ENCODE assay signal across 30 cellular contexts in the genomic region with DNA sequence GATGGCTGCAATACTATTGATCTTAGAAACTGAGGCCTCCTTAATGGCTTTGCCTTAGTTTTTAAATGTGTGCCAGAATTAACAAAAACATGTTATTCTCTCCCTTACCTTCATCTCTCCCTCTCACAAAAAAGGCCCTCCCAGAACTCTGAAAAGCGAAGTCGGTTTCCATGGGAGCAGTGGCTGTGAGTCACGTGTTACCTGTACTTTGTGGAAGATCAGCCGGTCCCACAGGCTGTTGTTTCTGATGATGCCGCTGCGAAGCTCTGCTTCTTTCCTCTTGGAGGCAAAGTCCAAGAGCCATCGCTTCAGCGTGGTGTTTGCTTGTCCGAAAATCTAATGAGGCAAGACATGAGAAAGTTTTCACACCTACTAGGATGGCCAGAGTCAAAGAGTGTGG.
"Had no signal": no experiment of that assay in that cellular context is flagged by ENCODE, and none has a peak within 500 bp of the region (broad histone marks: within the 10 kb centered on the region; RNA-seq: fewer than 3 reads in every experiment).

No MANE protein-coding gene starts in this region.

- H3K9me3 Mint-ChIP-seq: activated B cell treated with CpG ODN at 0.5 μM for 24 hours; activated CD8-positive, alpha-beta T cell treated with anti-CD3 and anti-CD28 coated beads for 36 hours; activated naive CD4-positive, alpha-beta T cell treated with anti-CD3 and anti-CD28 coated beads for 36 hours; activated naive CD4-positive, alpha-beta T cell treated with anti-CD3 and anti-CD28 coated beads, Interleukin-2, amount 50 U/mL, for 24 hours; activated naive CD8-positive, alpha-beta T cell treated with anti-CD3 and anti-CD28 coated beads for 36 hours; activated naive CD8-positive, alpha-beta T cell treated with anti-CD3 and anti-CD28 coated beads, Interleukin-2, amount 50 U/mL, for 24 hours; activated T-cell treated with anti-CD3 and anti-CD28 coated beads, Interleukin-2, amount 50 U/mL, for 4 hours; activated T-helper 2 cell treated with anti-CD3 and anti-CD28 coated beads, Interferon-gamma antibody, Interleukin-2, Interleukin-4, amounts not matched to agents 10 μg/mL and 5 μg/mL and 100 μg/mL, durations not matched to agents 14 hours and 24 hours and 36 hours; T-helper 2 cell treated with Interferon-gamma antibody and Interleukin-4, amounts not matched to agents 5 μg/mL and 100 μg/mL, for 36 hours had no signal

- H3K27ac Mint-ChIP-seq: activated B cell treated with CpG ODN at 0.5 μM for 24 hours; activated CD8-positive, alpha-beta T cell treated with anti-CD3 and anti-CD28 coated beads for 36 hours; activated naive CD4-positive, alpha-beta T cell treated with anti-CD3 and anti-CD28 coated beads for 36 hours; activated naive CD4-positive, alpha-beta T cell treated with anti-CD3 and anti-CD28 coated beads, Interleukin-2, amount 50 U/mL, for 24 hours; activated naive CD8-positive, alpha-beta T cell treated with anti-CD3 and anti-CD28 coated beads for 36 hours; activated naive CD8-positive, alpha-beta T cell treated with anti-CD3 and anti-CD28 coated beads, Interleukin-2, amount 50 U/mL, for 24 hours; activated T-helper 2 cell treated with anti-CD3 and anti-CD28 coated beads, Interferon-gamma antibody, Interleukin-2, Interleukin-4, amounts not matched to agents 10 μg/mL and 5 μg/mL and 100 μg/mL, durations not matched to agents 14 hours and 24 hours and 36 hours; T-helper 17 cell; T-helper 2 cell treated with Interferon-gamma antibody and Interleukin-4, amounts not matched to agents 5 μg/mL and 100 μg/mL, for 36 hours had no signal

- H3K4me1 ChIP-seq: adrenal gland, body of pancreas, colonic mucosa, esophagus squamous epithelium had no signal

- H3K27me3 ChIP-seq: adrenal gland, body of pancreas, colonic mucosa, esophagus squamous epithelium had no signal

- ATAC-seq: activated CD4-positive, CD25-positive, alpha-beta regulatory T cell treated with anti-CD3 and anti-CD28 coated beads, Interleukin-2, amount 50 U/mL, for 24 hours; activated CD8-positive, alpha-beta T cell treated with anti-CD3 and anti-CD28 coated beads for 36 hours; activated naive CD8-positive, alpha-beta T cell treated with anti-CD3 and anti-CD28 coated beads, Interleukin-2, amount 50 U/mL, for 24 hours; activated T-cell treated with anti-CD3 and anti-CD28 coated beads, Interleukin-2, amount 50 U/mL, for 4 hours; body of pancreas; T-helper 17 cell had no signal

- DNase-seq: activated B cell treated with CpG ODN at 0.5 μM for 24 hours; activated CD4-positive, alpha-beta T cell treated with anti-CD3 and anti-CD28 coated beads for 48 hours; activated CD4-positive, alpha-beta T cell treated with anti-CD3 and anti-CD28 coated beads, Interleukin-2, amount 50 U/mL, for 1 hour; activated CD4-positive, alpha-beta T cell treated with anti-CD3 and anti-CD28 coated beads, Interleukin-2, amount 50 U/mL, for 48 hours; activated CD8-positive, alpha-beta memory T cell treated with anti-CD3 and anti-CD28 coated beads for 24 hours; activated CD8-positive, alpha-beta T cell treated with anti-CD3 and anti-CD28 coated beads for 36 hours; activated effector memory CD4-positive, alpha-beta T cell treated with anti-CD3 and anti-CD28 coated beads, Interleukin-2, amount 50 U/mL, for 16 hours; activated naive CD4-positive, alpha-beta T cell treated with anti-CD3 and anti-CD28 coated beads for 36 hours; activated naive CD8-positive, alpha-beta T cell treated with anti-CD3 and anti-CD28 coated beads for 36 hours; activated naive CD8-positive, alpha-beta T cell treated with anti-CD3 and anti-CD28 coated beads, Interleukin-2, amount 50 U/mL, for 24 hours; activated T-cell treated with anti-CD3 and anti-CD28 coated beads, Interleukin-2, amount 50 U/mL, for 4 hours; adrenal gland; amygdala; aorta; body of pancreas; central memory CD4-positive, alpha-beta T cell; cerebellar nuclear complex; colonic mucosa; effector CD8-positive, alpha-beta T cell; esophagus squamous epithelium; foreskin melanocyte; T-helper 1 cell; T-helper 17 cell; T1000 had no signal

- H3K27me3 Mint-ChIP-seq: activated B cell treated with CpG ODN at 0.5 μM for 24 hours; activated CD8-positive, alpha-beta T cell treated with anti-CD3 and anti-CD28 coated beads for 36 hours; activated naive CD4-positive, alpha-beta T cell treated with anti-CD3 and anti-CD28 coated beads, Interleukin-2, amount 50 U/mL, for 24 hours; activated naive CD8-positive, alpha-beta T cell treated with anti-CD3 and anti-CD28 coated beads for 36 hours; activated naive CD8-positive, alpha-beta T cell treated with anti-CD3 and anti-CD28 coated beads, Interleukin-2, amount 50 U/mL, for 24 hours; T-helper 17 cell had no signal

- H3K4me3 ChIP-seq: adrenal gland, body of pancreas, colonic mucosa, esophagus squamous epithelium had no signal

- H3K4me3 Mint-ChIP-seq: activated B cell treated with CpG ODN at 0.5 μM for 24 hours; activated CD8-positive, alpha-beta T cell treated with anti-CD3 and anti-CD28 coated beads for 36 hours; activated naive CD4-positive, alpha-beta T cell treated with anti-CD3 and anti-CD28 coated beads for 36 hours; activated naive CD4-positive, alpha-beta T cell treated with anti-CD3 and anti-CD28 coated beads, Interleukin-2, amount 50 U/mL, for 24 hours; activated naive CD8-positive, alpha-beta T cell treated with anti-CD3 and anti-CD28 coated beads for 36 hours; activated naive CD8-positive, alpha-beta T cell treated with anti-CD3 and anti-CD28 coated beads, Interleukin-2, amount 50 U/mL, for 24 hours; activated T-cell treated with anti-CD3 and anti-CD28 coated beads, Interleukin-2, amount 50 U/mL, for 4 hours; T-helper 17 cell; T-helper 2 cell treated with Interferon-gamma antibody and Interleukin-4, amounts not matched to agents 5 μg/mL and 100 μg/mL, for 36 hours had no signal

- H3K27ac ChIP-seq: adrenal gland, body of pancreas, colonic mucosa, epithelial cell of prostate, esophagus squamous epithelium, WERI-Rb-1 had no signal

- H3K36me3 ChIP-seq: colonic mucosa had no signal

- H3K9me3 ChIP-seq: adrenal gland, body of pancreas, colonic mucosa, esophagus squamous epithelium had no signal
